In genomic region chr2:105768961-105769452, GRCh38 we compare ENCODE assay signal across 8 cellular contexts. TPM values are rescaled to one million over a fixed set of nuclear protein-coding genes. Genes with fewer than 3 reads are reported as not detected.
DNase-seq lines count a peak whose midpoint lies in the region; ATAC-seq and TF ChIP-seq lines count a peak whose summit lies in the region.
"Had no signal": no experiment of that assay in that cellular context is flagged by ENCODE, and none has a peak within 500 bp of the region (broad histone marks: within the 10 kb centered on the region; RNA-seq: fewer than 3 reads in every experiment).

No MANE protein-coding gene starts in this region.

- peaks cover 0 to 6% of the 10 kb centered on the region in 2 donors for H3K36me3 ChIP-seq in esophagus (ENCODE audit: control insufficient read depth in 2 of 2, insufficient read depth in 2 of 2, low read length in 1 of 2)
- H3K36me3 ChIP-seq: sigmoid colon had no signal

- H3K4me1 ChIP-seq in esophagus (ENCODE audit: control insufficient read depth in 2 of 2, insufficient read depth in 2 of 2, low read length in 1 of 2): peaks cover 6 to 23% of the 10 kb centered on the region in 2 donors

- DNase-seq in RWPE1 (ENCODE audit: low spot score) (peak; percentile 57), renal cortical epithelial cell (ENCODE audit: low read depth) (peak; percentile 87), OCI-M2 (lab: John Stamatoyannopoulos, UW; ENCODE audit: unreplicated experiment) (no peak), OCI-M1 (lab: John Stamatoyannopoulos, UW) (no peak)
- DNase-seq: sigmoid colon had no signal

- WGBS in esophagus, 2 donors: 58 to 62% methylated on average over 6 of the region's 6 CpGs

- no peak overlapping the region for H3K4me3 ChIP-seq in esophagus (ENCODE audit: low read depth in 1 of 2, low read length in 2 of 2)
- H3K4me3 ChIP-seq: sigmoid colon had no signal

- TF ChIP-seq CTCF in RWPE1 (conservative IDR thresholded peaks at IDR 0.05; ENCODE audit: low read depth): no peak

- ATAC-seq in GM21786 (IDR thresholded peaks at IDR 0.05; ENCODE audit: unreplicated experiment) (peak; percentile 50), HG03280 (IDR thresholded peaks at IDR 0.05; ENCODE audit: unreplicated experiment) (no peak)

- H3K27me3 ChIP-seq in esophagus (ENCODE audit: control insufficient read depth in 1 of 2, insufficient read depth in 2 of 2, low read length in 2 of 2): no peaks in the 10 kb centered on the region
- H3K27me3 ChIP-seq: sigmoid colon had no signal

- CTCF ChIA-PET in RWPE1 (lab: Yijun Ruan, JAX): no interaction called here

- no peaks in the 10 kb centered on the region for H3K9me3 ChIP-seq in esophagus (ENCODE audit: control insufficient read depth in 2 of 2, insufficient read depth in 1 of 2, low read depth in 1 of 2, low read length in 1 of 2)
- H3K9me3 ChIP-seq: sigmoid colon had no signal

- POLR2A ChIA-PET in RWPE1 (lab: Yijun Ruan, JAX; ENCODE audit: low non-redundant PET): interaction anchor here (0.6 kb wide), 1 partner anchor 91 kb away, joined by 4 read pairs; no protein-coding TSS in a partner anchor

- H3K27ac ChIP-seq in RWPE1 (peak overlapping the region; percentile 49), esophagus (ENCODE audit: low read depth in 2 of 2, low read length in 1 of 2) (peak overlapping the region; percentile 77 to 93)
- H3K27ac ChIP-seq: sigmoid colon had no signal

RNA-seq across cellular contexts. Expression of gene NCK2, which starts 24.3 kb away (rescaled TPM):
- 10 to 100 TPM; 55.2 to 72.3 TPM for polyA plus RNA-seq in esophagus
- 45.7 and 65.0 TPM in 2 replicates for total RNA-seq in renal cortical epithelial cell

Comparison
In these comparisons a context has a peak if more than half of its experiments do, and no peak if none do; other contexts are left out.
1. DNase-seq: peak in RWPE1 (single experiment) and renal cortical epithelial cell (single experiment); none in OCI-M2 (single experiment) and OCI-M1 (single experiment).